ENCODE assay signal across 8 cellular contexts in the genomic region with DNA sequence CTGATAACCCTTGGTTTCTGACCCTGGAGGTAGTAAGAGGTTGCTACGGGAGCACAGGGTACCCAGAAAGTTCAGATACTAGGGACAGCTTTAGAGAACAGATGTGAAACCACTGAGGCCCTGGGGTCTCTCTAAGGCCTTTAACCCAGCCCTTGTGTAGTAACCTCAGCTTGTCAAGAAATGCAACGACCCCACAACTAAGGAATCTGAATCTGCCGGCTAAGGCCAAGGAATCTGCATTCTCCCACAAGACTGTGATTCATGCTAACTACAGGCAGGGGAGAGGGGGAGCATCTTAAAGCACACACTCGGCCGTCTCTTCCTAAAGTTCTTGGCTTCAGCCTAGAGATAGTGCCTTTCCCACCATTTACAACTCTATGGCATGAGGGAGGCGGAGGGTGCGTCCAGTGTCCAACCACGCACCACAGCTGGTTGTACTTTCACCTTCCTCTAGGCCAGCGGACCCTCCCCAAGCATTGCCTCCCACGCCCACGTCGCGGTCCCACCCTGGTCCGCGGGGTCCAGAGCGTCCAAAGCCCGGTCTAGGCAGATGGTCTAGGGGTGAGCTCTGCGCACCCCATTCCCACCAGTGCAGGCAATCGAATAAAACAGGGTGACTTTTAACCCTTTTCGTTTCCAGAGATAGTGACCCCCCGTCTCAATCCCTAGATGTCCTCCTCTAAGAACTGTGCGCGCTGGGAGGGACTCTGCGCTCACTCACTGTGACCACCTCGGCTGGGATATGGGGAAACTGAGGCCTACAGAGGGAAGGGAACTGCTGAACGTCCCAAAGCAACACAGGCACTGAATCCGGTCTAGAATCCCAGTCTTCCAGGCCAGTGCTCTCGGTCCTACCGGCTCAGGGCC. TPM values are rescaled to one million over a fixed set of nuclear protein-coding genes. Genes with fewer than 3 reads are reported as not detected.
DNase-seq lines count a peak whose midpoint lies in the region; ATAC-seq and TF ChIP-seq lines count a peak whose summit lies in the region.

No MANE protein-coding gene starts in this region.

- peaks cover 15% of the 10 kb centered on the region for H3K4me1 ChIP-seq in SJSA1 (replicated peaks)
- peaks cover 23% of the 10 kb centered on the region for H3K4me1 ChIP-seq in neuron (ENCODE audit: insufficient read depth, low read length)

- no peak overlapping the region for H3K27ac ChIP-seq in SJSA1

- peak overlapping the region; percentile 99 for H2AFZ ChIP-seq in neuron (ENCODE audit: low read depth, low read length)

- H3K27ac Mint-ChIP-seq in CD14-positive monocyte, result peak overlapping the region; percentile 45 to 87 (median 68)

- intact Hi-C loops in CD14-positive monocyte (cut with micrococcal nuclease), result loop anchor here in 1 of 2 donors (5.0 kb wide), 1 partner anchor 38 kb away; no protein-coding TSS in a partner anchor

- H3K9me3 Mint-ChIP-seq in CD14-positive monocyte, result no peaks in the 10 kb centered on the region

- H3K9me3 ChIP-seq in SJSA1 (replicated peaks), result no peaks in the 10 kb centered on the region
- no peaks in the 10 kb centered on the region for H3K9me3 ChIP-seq in neuron (ENCODE audit: low read length)

- H3K27me3 ChIP-seq in SJSA1 (replicated peaks), result peaks cover 18% of the 10 kb centered on the region
- no peaks in the 10 kb centered on the region for H3K27me3 ChIP-seq in neuron (ENCODE audit: insufficient read depth, low read length)

- H3K36me3 Mint-ChIP-seq in CD14-positive monocyte, result peaks cover 0 to 12% of the 10 kb centered on the region in 2 donors

- H3K27me3 Mint-ChIP-seq in CD14-positive monocyte (ENCODE audit: low read depth in 3 of 3), result peaks cover 17 to 21% (median 19%) of the 10 kb centered on the region in 3 donors

- TF ChIP-seq CTCF in CD14-positive monocyte (IDR thresholded peaks at IDR 0.05), result no peak
- TF ChIP-seq CTCF in fibroblast of pulmonary artery (IDR thresholded peaks at IDR 0.05; ENCODE audit: low read length, missing control alignments), result no peak

- peak overlapping the region; percentile 76 to 82 for H3K4me3 Mint-ChIP-seq in CD14-positive monocyte

- ATAC-seq in HG02885 (IDR thresholded peaks at IDR 0.05; ENCODE audit: poor library complexity, unreplicated experiment), result no peak

- H3K4me3 ChIP-seq in SJSA1 (peak overlapping the region; percentile 62), fibroblast of pulmonary artery (replicated peaks; ENCODE audit: low read depth, low read length) (peak overlapping the region; percentile 73), neuron (ENCODE audit: low read length) (peak overlapping the region; percentile 81)

- DNase-seq in CD14-positive monocyte (ENCODE audit: low spot score), result no peak
- DNase-seq in SJSA1 (ENCODE audit: low read depth in 1 of 2, low spot score in 2 of 2), result no peak
- DNase-seq in fibroblast of pulmonary artery (ENCODE audit: low read depth), result no peak
- DNase-seq in DMS53 (lab: John Stamatoyannopoulos, UW), result no peak
- DNase-seq in hypothalamus (lab: John Stamatoyannopoulos, UW), result no peak
- no peak for DNase-seq in NCI-H226

- H3K36me3 ChIP-seq in SJSA1, result no peaks in the 10 kb centered on the region
- H3K36me3 ChIP-seq in neuron (ENCODE audit: insufficient read depth, low read length), result peaks cover 4% of the 10 kb centered on the region

- H3K4me1 Mint-ChIP-seq in CD14-positive monocyte, result peaks cover 36% of the 10 kb centered on the region

RNA-seq across cellular contexts. Expression of a gene that starts 0.7 kb away (rescaled TPM):
- 1 to 10 TPM; 2.5 to 3.3 TPM for polyA plus RNA-seq in CD14-positive monocyte
- total RNA-seq in SJSA1 (2014; rRNA removed; shearing (Covaris generic)), result 0.13 TPM in 1 of 2 replicates, not detected in the other

RNA-seq across cellular contexts. Expression of a gene that starts 52.1 kb away (rescaled TPM):
- 1 to 10 TPM; 8.1 to 8.5 TPM for polyA plus RNA-seq in CD14-positive monocyte
- 3.0 and 4.7 TPM in 2 replicates for total RNA-seq in SJSA1 (2014; rRNA removed; shearing (Covaris generic))
